9 cellular contexts compared by ENCODE assay signal in the genomic region with DNA sequence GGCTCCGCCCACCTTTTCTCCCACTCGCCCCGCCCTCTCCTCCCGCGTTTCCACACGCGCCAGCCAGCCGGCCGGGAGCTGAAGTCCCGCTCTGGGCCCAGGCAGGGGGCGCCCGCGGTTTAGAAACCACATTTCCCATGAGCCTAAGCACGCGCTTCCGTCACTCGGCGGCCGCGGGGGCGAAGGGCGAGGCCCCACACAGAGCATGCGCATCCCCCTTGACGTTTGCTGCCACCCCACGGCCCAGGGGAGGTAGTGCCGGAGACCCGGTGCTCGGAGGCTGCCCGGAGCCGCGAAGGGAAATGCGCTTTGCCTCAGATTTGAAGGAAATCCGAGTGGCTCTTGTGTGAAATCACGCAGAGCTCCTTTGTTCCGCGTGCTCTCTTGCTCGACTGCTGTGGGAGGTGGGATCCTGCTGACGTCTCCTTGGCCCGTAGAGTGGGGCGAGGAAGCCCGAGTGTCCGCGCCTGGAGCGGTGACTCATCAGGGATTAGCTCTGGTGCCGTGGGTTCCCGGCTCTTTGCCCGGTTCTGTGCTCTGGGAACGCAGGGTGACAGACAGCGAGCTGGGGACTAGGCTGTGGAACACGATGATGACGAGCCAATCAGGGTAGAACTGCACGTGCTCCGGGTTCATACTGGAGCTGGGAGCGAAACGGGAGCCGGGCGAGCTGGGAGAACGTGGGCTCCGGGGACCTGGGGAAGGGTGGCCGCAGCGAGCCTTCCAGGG. TPM values are rescaled to one million over a fixed set of nuclear protein-coding genes. Genes with fewer than 3 reads are reported as not detected.
A peak's percentile ranks its signal among the peaks of the same experiment; 100 is the strongest.
DNase-seq lines count a peak whose midpoint lies in the region; ATAC-seq, FAIRE-seq and TF ChIP-seq lines count a peak whose summit lies in the region.
"Had no signal": no experiment of that assay in that cellular context is flagged by ENCODE, and none has a peak within 500 bp of the region (broad histone marks: within the 10 kb centered on the region; RNA-seq: fewer than 3 reads in every experiment).

No MANE protein-coding gene starts in this region.

- no peaks in the 10 kb centered on the region for H3K9me3 ChIP-seq in kidney (ENCODE audit: control insufficient read depth in 1 of 2, low read length in 2 of 2)

- H3K4me1 ChIP-seq in kidney (ENCODE audit: control insufficient read depth in 1 of 2, insufficient read depth in 1 of 2, low read depth in 1 of 2, low read length in 2 of 2), result peaks cover 0 to 2% of the 10 kb centered on the region in 2 donors

- no peaks in the 10 kb centered on the region for H3K36me3 ChIP-seq in kidney (ENCODE audit: control insufficient read depth in 1 of 2, insufficient read depth in 2 of 2, low read length in 2 of 2)

- H3K27ac ChIP-seq in kidney (ENCODE audit: low read depth in 2 of 2, low read length in 2 of 2), result peak overlapping the region; percentile 97 to 98

- peak overlapping the region; percentile 81 to 85 for H3K4me3 ChIP-seq in kidney (ENCODE audit: low read length in 2 of 2)

- ATAC-seq in GM19025 (IDR thresholded peaks at IDR 0.05; ENCODE audit: low read depth, unreplicated experiment) (peak; percentile 80), HG03342 (IDR thresholded peaks at IDR 0.05; ENCODE audit: unreplicated experiment) (peak; percentile 75)
- peak; percentile 84 to 86 for ATAC-seq in activated CD4-positive, CD25-positive, alpha-beta regulatory T cell treated with anti-CD3 and anti-CD28 coated beads, Interleukin-2, amount 50 U/mL, for 24 hours

- intact Hi-C loops in kidney (cut with DNase I), result no loop called here

- peak; percentile 63 for TF ChIP-seq CTCF in kidney (IDR thresholded peaks at IDR 0.05; ENCODE audit: borderline replicate concordance, extremely low read depth, insufficient read depth)

- FAIRE-seq in kidney (lab: Jason Lieb, UNC), result peak; percentile 39
- FAIRE-seq: islet of Langerhans had no signal

- H3K9ac ChIP-seq in kidney (ENCODE audit: low read length in 2 of 2), result peak overlapping the region; percentile 66 to 91

- DNase-seq in AG20443 (ENCODE audit: low spot score) (peak; percentile 98), NCI-H345 treated with DMSO at 0.1 percent for 48 hours (lab: John Stamatoyannopoulos, UW; ENCODE audit: unreplicated experiment) (peak; percentile 98), cerebellar nuclear complex (lab: John Stamatoyannopoulos, UW) (peak; percentile 89 to 97), kidney (peak; percentile 100)
- peak; percentile 99 for DNase-seq in stimulated activated CD4-positive, alpha-beta T cell treated with anti-CD3 and anti-CD28 coated beads, Interleukin-15, amount 100 ng/mL, for 24 hours

RNA-seq across cellular contexts. Expression of gene B3GALNT2, which starts 0.4 kb away (rescaled TPM):
- total RNA-seq in kidney, result 14.4 TPM
- 2.0 TPM for polyA plus RNA-seq in kidney (ENCODE audit: insufficient read depth, low read depth, low replicate concordance)

Comparison
In these comparisons a context has a peak if more than half of its experiments do, and no peak if none do; other contexts are left out.
1. Peak in every context shown above with its lines: DNase-seq, ATAC-seq, H3K4me3 ChIP-seq and H3K27ac ChIP-seq.